In genomic region chr6:134534708-134535149, GRCh38 we compare ENCODE assay signal across 11 cellular contexts.
A peak's percentile ranks its signal among the peaks of the same experiment; 100 is the strongest.
DNase-seq lines count a peak whose midpoint lies in the region; ATAC-seq and TF ChIP-seq lines count a peak whose summit lies in the region.
"Had no signal": no experiment of that assay in that cellular context is flagged by ENCODE, and none has a peak within 500 bp of the region (broad histone marks: within the 10 kb centered on the region; RNA-seq: fewer than 3 reads in every experiment).

No MANE protein-coding gene starts in this region.

- H3K4me3 ChIP-seq in heart left ventricle (no peak overlapping the region), upper lobe of left lung (no peak overlapping the region)
- H3K4me3 ChIP-seq: BLaER1 treated with 17β-estradiol and CSF1 and Interleukin-3, amounts not matched to agents 10 nM and 100 nM had no signal

- no peaks in the 10 kb centered on the region for H3K27me3 ChIP-seq in heart left ventricle
- H3K27me3 ChIP-seq in upper lobe of left lung, result no peaks in the 10 kb centered on the region

- H3K9me3 ChIP-seq in heart left ventricle (no peaks in the 10 kb centered on the region), upper lobe of left lung (no peaks in the 10 kb centered on the region)

- H3K27ac ChIP-seq in heart left ventricle, result peak overlapping the region in 7 of 12 donors; percentile 3 to 61 (median 28)
- peak overlapping the region; percentile 39 to 67 (median 60) for H3K27ac ChIP-seq in upper lobe of left lung
- H3K27ac ChIP-seq: BLaER1 treated with 17β-estradiol and CSF1 and Interleukin-3, amounts not matched to agents 10 nM and 100 nM had no signal

- intact Hi-C loops in Right ventricle myocardium superior (cut with DNase I) (no loop called here), left cardiac atrium (cut with DNase I) (no loop called here), heart left ventricle (cut with DNase I) (loop anchor here in 5 of 10 donors (5.0 to 10.0 kb wide), 5 partner anchors 190 to 360 kb away; no protein-coding TSS in a partner anchor)

- 70 to 100% (median 89%) methylated on average over 2 of the region's 2 CpGs for WGBS in heart left ventricle, 4 donors
- WGBS in upper lobe of left lung, 2 donors, result 74 to 78% methylated on average over 2 of the region's 2 CpGs

- TF ChIP-seq EP300 in upper lobe of left lung (IDR thresholded peaks at IDR 0.05), result no peak

- no peak for TF ChIP-seq POLR2A in heart left ventricle (IDR thresholded peaks at IDR 0.05)
- TF ChIP-seq POLR2A in upper lobe of left lung (IDR thresholded peaks at IDR 0.05), result no peak

- no peak for TF ChIP-seq CTCF in heart left ventricle (IDR thresholded peaks at IDR 0.05)
- TF ChIP-seq CTCF in upper lobe of left lung (IDR thresholded peaks at IDR 0.05), result no peak

- ATAC-seq in Right ventricle myocardium superior (ENCODE audit: poor library complexity), result peak; percentile 22
- ATAC-seq in left cardiac atrium, result no peak
- ATAC-seq in heart left ventricle, result peak in 3 of 4 donors; percentile 28 to 52 (median 36)
- no peak for ATAC-seq in upper lobe of left lung (ENCODE audit: low FRiP score in 2 of 2)
- ATAC-seq in HG03097 (IDR thresholded peaks at IDR 0.05; ENCODE audit: low FRiP score, unreplicated experiment), result no peak
- no peak for ATAC-seq in left lobe of liver
- ATAC-seq: natural killer cell treated with Interleukin-12 subunit alpha and Interleukin-12 subunit beta and Interleukin-15 and Interleukin-18, amount 100 ng/mL, for 72 hours had no signal

- H3K36me3 ChIP-seq in heart left ventricle (no peaks in the 10 kb centered on the region), upper lobe of left lung (no peaks in the 10 kb centered on the region)
- H3K36me3 ChIP-seq: BLaER1 treated with 17β-estradiol and CSF1 and Interleukin-3, amounts not matched to agents 10 nM and 100 nM had no signal

- no peak for DNase-seq in Right ventricle myocardium superior
- DNase-seq in left cardiac atrium, result no peak
- DNase-seq in activated naive CD4-positive, alpha-beta T cell treated with anti-CD3 and anti-CD28 coated beads, Interleukin-2, amount 50 U/mL, for 16 hours, result peak; percentile 14
- DNase-seq in heart left ventricle, result no peak
- no peak for DNase-seq in upper lobe of left lung
- DNase-seq in NCI-H2196 treated with DMSO at 0.1 percent for 48 hours (lab: John Stamatoyannopoulos, UW; ENCODE audit: unreplicated experiment), result no peak
- DNase-seq in left lobe of liver (ENCODE audit: low spot score), result no peak
- DNase-seq: NCI-H446 had no signal

- H3K4me1 ChIP-seq in heart left ventricle (peaks cover 0 to 39% (median 22%) of the 10 kb centered on the region in 12 donors), upper lobe of left lung (peaks cover 0 to 11% (median 5%) of the 10 kb centered on the region in 4 donors)

Comparison
In these comparisons a context has a peak if more than half of its experiments do, and no peak if none do; other contexts are left out.
1. ATAC-seq: peak in Right ventricle myocardium superior (single experiment) and heart left ventricle (3 of 4); none in left cardiac atrium (0 of 2), upper lobe of left lung (0 of 2), HG03097 (single experiment) and left lobe of liver (single experiment).